ENCODE assay signal across 1 cellular context in the genomic region with DNA sequence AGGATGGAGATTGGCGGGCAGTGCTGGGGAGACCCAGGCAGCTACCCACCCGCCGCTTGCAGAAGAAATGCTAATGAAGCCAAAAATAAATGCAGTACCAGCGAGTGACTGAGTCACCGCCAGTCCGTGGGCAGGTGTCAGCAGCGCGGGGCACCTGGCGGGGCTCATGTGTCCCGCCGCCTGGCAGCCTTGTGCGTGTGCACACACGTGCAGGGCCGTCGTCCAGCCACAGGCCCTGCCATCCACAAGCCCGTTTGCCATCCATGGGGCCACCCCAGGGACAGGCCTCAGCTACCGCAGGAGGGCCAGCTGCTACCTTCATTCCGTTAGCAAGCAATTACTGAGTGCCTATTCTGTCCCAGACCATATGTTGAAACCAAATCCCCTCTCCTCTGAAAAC.
TF ChIP-seq lines count a peak whose summit lies in the region.

No MANE protein-coding gene starts in this region.

TF ChIP-seq in GM23338, 12 proteins besides CTCF, POLR2A, EP300 and RAD21:
- TF ChIP-seq, protein P1, sequence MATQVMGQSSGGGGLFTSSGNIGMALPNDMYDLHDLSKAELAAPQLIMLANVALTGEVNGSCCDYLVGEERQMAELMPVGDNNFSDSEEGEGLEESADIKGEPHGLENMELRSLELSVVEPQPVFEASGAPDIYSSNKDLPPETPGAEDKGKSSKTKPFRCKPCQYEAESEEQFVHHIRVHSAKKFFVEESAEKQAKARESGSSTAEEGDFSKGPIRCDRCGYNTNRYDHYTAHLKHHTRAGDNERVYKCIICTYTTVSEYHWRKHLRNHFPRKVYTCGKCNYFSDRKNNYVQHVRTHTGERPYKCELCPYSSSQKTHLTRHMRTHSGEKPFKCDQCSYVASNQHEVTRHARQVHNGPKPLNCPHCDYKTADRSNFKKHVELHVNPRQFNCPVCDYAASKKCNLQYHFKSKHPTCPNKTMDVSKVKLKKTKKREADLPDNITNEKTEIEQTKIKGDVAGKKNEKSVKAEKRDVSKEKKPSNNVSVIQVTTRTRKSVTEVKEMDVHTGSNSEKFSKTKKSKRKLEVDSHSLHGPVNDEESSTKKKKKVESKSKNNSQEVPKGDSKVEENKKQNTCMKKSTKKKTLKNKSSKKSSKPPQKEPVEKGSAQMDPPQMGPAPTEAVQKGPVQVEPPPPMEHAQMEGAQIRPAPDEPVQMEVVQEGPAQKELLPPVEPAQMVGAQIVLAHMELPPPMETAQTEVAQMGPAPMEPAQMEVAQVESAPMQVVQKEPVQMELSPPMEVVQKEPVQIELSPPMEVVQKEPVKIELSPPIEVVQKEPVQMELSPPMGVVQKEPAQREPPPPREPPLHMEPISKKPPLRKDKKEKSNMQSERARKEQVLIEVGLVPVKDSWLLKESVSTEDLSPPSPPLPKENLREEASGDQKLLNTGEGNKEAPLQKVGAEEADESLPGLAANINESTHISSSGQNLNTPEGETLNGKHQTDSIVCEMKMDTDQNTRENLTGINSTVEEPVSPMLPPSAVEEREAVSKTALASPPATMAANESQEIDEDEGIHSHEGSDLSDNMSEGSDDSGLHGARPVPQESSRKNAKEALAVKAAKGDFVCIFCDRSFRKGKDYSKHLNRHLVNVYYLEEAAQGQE (IDR thresholded peaks at IDR 0.05; ENCODE audit: unreplicated experiment), result no peak
- no peak for TF ChIP-seq NANOG (IDR thresholded peaks at IDR 0.05; ENCODE audit: borderline replicate concordance)
- no peak for TF ChIP-seq ZNF114 (CRISPR knock-in tag; IDR thresholded peaks at IDR 0.05)
- no peak for TF ChIP-seq POLR2AphosphoS5 (IDR thresholded peaks at IDR 0.05; ENCODE audit: low read depth)
- no peak for TF ChIP-seq CREB1 (CRISPR knock-in tag; IDR thresholded peaks at IDR 0.05; ENCODE audit: low read depth)
- TF ChIP-seq, protein P2, sequence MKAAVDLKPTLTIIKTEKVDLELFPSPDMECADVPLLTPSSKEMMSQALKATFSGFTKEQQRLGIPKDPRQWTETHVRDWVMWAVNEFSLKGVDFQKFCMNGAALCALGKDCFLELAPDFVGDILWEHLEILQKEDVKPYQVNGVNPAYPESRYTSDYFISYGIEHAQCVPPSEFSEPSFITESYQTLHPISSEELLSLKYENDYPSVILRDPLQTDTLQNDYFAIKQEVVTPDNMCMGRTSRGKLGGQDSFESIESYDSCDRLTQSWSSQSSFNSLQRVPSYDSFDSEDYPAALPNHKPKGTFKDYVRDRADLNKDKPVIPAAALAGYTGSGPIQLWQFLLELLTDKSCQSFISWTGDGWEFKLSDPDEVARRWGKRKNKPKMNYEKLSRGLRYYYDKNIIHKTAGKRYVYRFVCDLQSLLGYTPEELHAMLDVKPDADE (IDR thresholded peaks at IDR 0.05), result no peak
- TF ChIP-seq EZH2phosphoT487 (IDR thresholded peaks at IDR 0.05; ENCODE audit: unreplicated experiment), result no peak
TF ChIP-seq in GM23338: peak in this region for 0.
